21 cellular contexts compared by ENCODE assay signal in the genomic region with DNA sequence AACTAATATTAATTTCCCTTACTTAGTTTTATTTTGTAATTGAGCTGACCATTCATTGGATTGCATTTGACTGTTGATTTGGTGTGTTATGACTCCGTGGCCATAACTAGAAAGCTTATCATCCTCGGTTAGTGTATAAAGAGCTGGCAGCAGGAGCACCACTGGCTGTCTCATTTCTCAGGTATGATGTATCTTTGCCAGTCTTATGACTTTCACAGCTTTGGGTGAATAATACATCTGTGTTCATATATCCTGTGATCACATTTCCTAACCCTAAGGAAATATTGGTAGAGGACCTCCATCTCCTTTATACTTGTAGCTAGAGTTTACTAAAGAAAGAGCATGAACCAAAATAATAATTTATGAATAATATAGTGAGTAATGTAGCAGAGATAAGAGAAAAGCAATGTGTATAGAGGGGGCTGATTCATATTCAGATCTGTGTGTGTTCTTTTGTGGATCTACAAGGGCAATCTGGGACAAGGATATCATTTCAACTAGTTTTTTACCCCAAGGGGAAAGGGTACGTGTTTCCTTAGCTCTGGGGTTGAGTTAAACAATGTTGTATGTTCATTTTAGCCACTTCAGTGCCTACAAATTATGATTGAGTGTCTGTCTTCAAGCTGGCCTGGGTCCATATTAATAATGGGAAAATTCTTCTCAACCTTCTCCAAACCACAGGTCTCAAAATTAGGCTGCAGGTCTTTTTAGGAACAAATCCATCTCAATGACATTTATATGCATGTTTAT.
A peak's percentile ranks its signal among the peaks of the same experiment; 100 is the strongest.
DNase-seq lines count a peak whose midpoint lies in the region; ATAC-seq and TF ChIP-seq lines count a peak whose summit lies in the region.
"Had no signal": no experiment of that assay in that cellular context is flagged by ENCODE, and none has a peak within 500 bp of the region (broad histone marks: within the 10 kb centered on the region; RNA-seq: fewer than 3 reads in every experiment).

No MANE protein-coding gene starts in this region.

- no peaks in the 10 kb centered on the region for H3K9me2 ChIP-seq in MM.1S (replicated peaks; ENCODE audit: insufficient read depth, low read length)

- H2AFZ ChIP-seq in MM.1S (ENCODE audit: low read length), result no peak overlapping the region

- H4K20me1 ChIP-seq in MM.1S (ENCODE audit: insufficient read depth, low read length), result no peaks in the 10 kb centered on the region

- H3K9ac ChIP-seq in MM.1S (ENCODE audit: low read length), result no peak overlapping the region

- no peak for TF ChIP-seq CTCF in cardiac fibroblast (IDR thresholded peaks at IDR 0.05; ENCODE audit: low read depth, low read length)
- TF ChIP-seq CTCF in MM.1S (IDR thresholded peaks at IDR 0.05; ENCODE audit: low read length), result no peak
- no peak for TF ChIP-seq CTCF in body of pancreas (IDR thresholded peaks at IDR 0.05)

- H3K9me3 ChIP-seq in MM.1S (replicated peaks; ENCODE audit: insufficient read depth, low read length), result no peaks in the 10 kb centered on the region
- H3K9me3 ChIP-seq in body of pancreas, result no peaks in the 10 kb centered on the region
- H3K9me3 ChIP-seq: spleen had no signal

- intact Hi-C loops in body of pancreas (cut with DNase I), result no loop called here

- DNase-seq in DMS79 treated with DMSO at 0.1 percent for 48 hours (lab: John Stamatoyannopoulos, UW), result peak; percentile 53
- DNase-seq in NCI-H226, result peak; percentile 98
- peak; percentile 65 to 89 for DNase-seq in cardiac fibroblast (ENCODE audit: low read depth in 2 of 2)
- DNase-seq in kidney tubule cell (ENCODE audit: low spot score), result peak; percentile 64
- DNase-seq in MM.1S, result no peak
- DNase-seq in body of pancreas, result no peak
- no peak for DNase-seq in activated naive CD4-positive, alpha-beta T cell (lab: John Stamatoyannopoulos, UW)
- DNase-seq: activated B cell treated with CpG ODN at 0.5 μM for 24 hours; cerebellar nuclear complex; hypothalamus; NCI-H1694 treated with DMSO at 0.1 percent for 48 hours; NCI-H524 treated with DMSO at 0.1 percent for 48 hours; posterior cingulate gyrus; spleen; stimulated activated naive CD4-positive, alpha-beta T cell treated with Interleukin-2 at 50 U/mL for 16 hours; T-cell had no signal

- no peak overlapping the region for H3K4me2 ChIP-seq in MM.1S (ENCODE audit: low read depth, low read length)

- H3K36me3 ChIP-seq in MM.1S (replicated peaks; ENCODE audit: insufficient read depth, low read length) (no peaks in the 10 kb centered on the region), body of pancreas (replicated peaks in 1 of 2; ENCODE audit: insufficient read depth in 1 of 2, low read depth in 2 of 2) (no peaks in the 10 kb centered on the region)
- H3K36me3 ChIP-seq: spleen had no signal

- TF ChIP-seq POLR2A in body of pancreas (IDR thresholded peaks at IDR 0.05), result no peak

- no peaks in the 10 kb centered on the region for H3K27me3 ChIP-seq in MM.1S (replicated peaks; ENCODE audit: insufficient read depth, low read length)
- H3K27me3 ChIP-seq in body of pancreas, result no peaks in the 10 kb centered on the region
- H3K27me3 ChIP-seq: spleen had no signal

- no peaks in the 10 kb centered on the region for H3K79me2 ChIP-seq in MM.1S (ENCODE audit: low read length)

- no peak overlapping the region for H3K27ac ChIP-seq in MM.1S (ENCODE audit: low read length)
- no peak overlapping the region for H3K27ac ChIP-seq in body of pancreas
- H3K27ac ChIP-seq: C4-2B, spleen had no signal

- H3K4me1 ChIP-seq in MM.1S (ENCODE audit: low read length) (no peaks in the 10 kb centered on the region), body of pancreas (no peaks in the 10 kb centered on the region)
- H3K4me1 ChIP-seq: spleen had no signal

- WGBS in body of pancreas, 2 donors, result 29 to 35% methylated on average over 3 of the region's 3 CpGs

- H3K4me3 ChIP-seq in cardiac fibroblast (replicated peaks in 1 of 2; ENCODE audit: low read depth in 2 of 2, low read length in 2 of 2) (no peak overlapping the region), MM.1S (ENCODE audit: low read length) (no peak overlapping the region), body of pancreas (no peak overlapping the region)
- H3K4me3 ChIP-seq: GM12878, spleen had no signal

- ATAC-seq in HG03139 (IDR thresholded peaks at IDR 0.05; ENCODE audit: unreplicated experiment), result no peak
- ATAC-seq in body of pancreas, result no peak
- ATAC-seq: GM12878, left lobe of liver, Panc1, T-cell had no signal

- no peaks in the 10 kb centered on the region for H3F3A ChIP-seq in MM.1S (ENCODE audit: insufficient read depth, low read length)

Comparison
In these comparisons a context has a peak if more than half of its experiments do, and no peak if none do; other contexts are left out.
1. DNase-seq: peak in DMS79 treated with DMSO at 0.1 percent for 48 hours (single experiment), NCI-H226 (single experiment), cardiac fibroblast (2 of 2) and kidney tubule cell (single experiment); none in MM.1S (single experiment), body of pancreas (0 of 4) and activated naive CD4-positive, alpha-beta T cell (0 of 4).